11 cellular contexts compared by ENCODE assay signal in the genomic region with DNA sequence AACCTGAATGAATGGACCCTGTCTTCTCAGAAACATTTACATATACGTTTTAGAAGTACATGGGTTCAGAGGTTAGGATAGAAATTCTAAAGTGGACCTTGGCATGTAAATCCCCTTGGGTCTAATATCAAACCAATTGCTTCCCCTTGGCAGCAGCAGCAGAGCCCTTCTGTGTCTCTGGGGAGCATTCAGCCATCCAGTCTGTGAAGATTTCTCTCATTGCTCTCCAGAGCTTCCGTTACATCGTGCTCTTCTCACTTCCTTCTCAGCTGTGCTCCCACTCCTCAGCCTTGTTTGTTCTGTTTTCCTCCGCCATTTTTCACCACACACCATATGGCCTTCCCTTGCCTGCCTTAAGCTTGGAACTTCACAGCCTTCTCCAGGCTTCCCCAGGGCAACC.
A peak's percentile ranks its signal among the peaks of the same experiment; 100 is the strongest.
DNase-seq lines count a peak whose midpoint lies in the region; ATAC-seq and TF ChIP-seq lines count a peak whose summit lies in the region.
"Had no signal": no experiment of that assay in that cellular context is flagged by ENCODE, and none has a peak within 500 bp of the region (broad histone marks: within the 10 kb centered on the region; RNA-seq: fewer than 3 reads in every experiment).

No MANE protein-coding gene starts in this region.

- no peaks in the 10 kb centered on the region for H3K4me1 ChIP-seq in endodermal cell (ENCODE audit: control insufficient read depth, insufficient read depth, low read length)

- 94 to 100% methylated on average over 2 to 4 of the region's 4 CpGs for whole genome bisulfite sequencing in endodermal cell (ENCODE audit: insufficient coverage in 1 of 2, insufficient read length in 1 of 2), 2 experiments

- POLR2A ChIA-PET in T-cell (lab: Charles Lee), result no interaction called here

- TF ChIP-seq CTCF in endodermal cell (conservative IDR thresholded peaks at IDR 0.05), result no peak

- H3K27ac Mint-ChIP-seq in T-cell, result peak overlapping the region; percentile 39 to 79
- H3K27ac Mint-ChIP-seq in endodermal cell, result no peak overlapping the region

- CTCF ChIA-PET in T-cell (lab: Charles Lee), result no interaction called here

- H3K9me3 Mint-ChIP-seq in T-cell (no peaks in the 10 kb centered on the region), endodermal cell (no peaks in the 10 kb centered on the region)

- no peak overlapping the region for H3K4me3 ChIP-seq in endodermal cell (ENCODE audit: low read length)
- H3K4me3 ChIP-seq: tibial nerve had no signal

- peak overlapping the region in 1 of 3 donors; percentile 60 for H3K4me3 Mint-ChIP-seq in T-cell
- no peak overlapping the region for H3K4me3 Mint-ChIP-seq in endodermal cell

- H3K36me3 Mint-ChIP-seq in T-cell (no peaks in the 10 kb centered on the region), endodermal cell (ENCODE audit: low read depth) (no peaks in the 10 kb centered on the region)

- no peak overlapping the region for H3K27ac ChIP-seq in endodermal cell (ENCODE audit: low read depth, low read length)
- H3K27ac ChIP-seq: tibial nerve had no signal

- ATAC-seq in GM18861 (IDR thresholded peaks at IDR 0.05; ENCODE audit: unreplicated experiment) (peak; percentile 35), HG03060 (IDR thresholded peaks at IDR 0.05; ENCODE audit: low read depth, unreplicated experiment) (peak; percentile 34), T-cell (replicated peaks in 1 of 4) (no peak), GM21737 (IDR thresholded peaks at IDR 0.05; ENCODE audit: unreplicated experiment) (no peak)

- no peaks in the 10 kb centered on the region for H3K27me3 ChIP-seq in endodermal cell (ENCODE audit: control insufficient read depth, insufficient read depth, low read length, poor library complexity, severe bottlenecking)
- H3K27me3 ChIP-seq: tibial nerve had no signal

- H3K36me3 ChIP-seq in endodermal cell (ENCODE audit: control insufficient read depth, insufficient read depth, low read length), result no peaks in the 10 kb centered on the region
- H3K36me3 ChIP-seq: tibial nerve had no signal

- no peaks in the 10 kb centered on the region for H3K9me3 ChIP-seq in endodermal cell (ENCODE audit: control insufficient read depth, low read length)
- H3K9me3 ChIP-seq: tibial nerve had no signal

- H3K27me3 Mint-ChIP-seq in T-cell (no peaks in the 10 kb centered on the region), endodermal cell (ENCODE audit: insufficient read depth) (no peaks in the 10 kb centered on the region)

- peak; percentile 64 for DNase-seq in Ammon's horn (ENCODE audit: low spot score)
- DNase-seq in T-cell, result no peak
- DNase-seq in endodermal cell, result no peak
- DNase-seq in SHP77 treated with DMSO at 0.1 percent for 48 hours (lab: John Stamatoyannopoulos, UW), result no peak
- DNase-seq in germinal center (ENCODE audit: low spot score), result no peak
- DNase-seq: hippocampal formation, NCI-H2081 had no signal

- H3K4me1 Mint-ChIP-seq in T-cell (peaks cover 45 to 55% (median 50%) of the 10 kb centered on the region in 3 donors), endodermal cell (peaks cover 6% of the 10 kb centered on the region)

- H3K9ac ChIP-seq in endodermal cell (ENCODE audit: extremely low read depth, low read length, poor library complexity, severe bottlenecking), result no peak overlapping the region

Comparison
In these comparisons a context has a peak if more than half of its experiments do, and no peak if none do; other contexts are left out.
1. ATAC-seq: peak in GM18861 (single experiment) and HG03060 (single experiment); none in T-cell (0 of 4) and GM21737 (single experiment).